ENCODE assay signal across 8 cellular contexts in the genomic region with DNA sequence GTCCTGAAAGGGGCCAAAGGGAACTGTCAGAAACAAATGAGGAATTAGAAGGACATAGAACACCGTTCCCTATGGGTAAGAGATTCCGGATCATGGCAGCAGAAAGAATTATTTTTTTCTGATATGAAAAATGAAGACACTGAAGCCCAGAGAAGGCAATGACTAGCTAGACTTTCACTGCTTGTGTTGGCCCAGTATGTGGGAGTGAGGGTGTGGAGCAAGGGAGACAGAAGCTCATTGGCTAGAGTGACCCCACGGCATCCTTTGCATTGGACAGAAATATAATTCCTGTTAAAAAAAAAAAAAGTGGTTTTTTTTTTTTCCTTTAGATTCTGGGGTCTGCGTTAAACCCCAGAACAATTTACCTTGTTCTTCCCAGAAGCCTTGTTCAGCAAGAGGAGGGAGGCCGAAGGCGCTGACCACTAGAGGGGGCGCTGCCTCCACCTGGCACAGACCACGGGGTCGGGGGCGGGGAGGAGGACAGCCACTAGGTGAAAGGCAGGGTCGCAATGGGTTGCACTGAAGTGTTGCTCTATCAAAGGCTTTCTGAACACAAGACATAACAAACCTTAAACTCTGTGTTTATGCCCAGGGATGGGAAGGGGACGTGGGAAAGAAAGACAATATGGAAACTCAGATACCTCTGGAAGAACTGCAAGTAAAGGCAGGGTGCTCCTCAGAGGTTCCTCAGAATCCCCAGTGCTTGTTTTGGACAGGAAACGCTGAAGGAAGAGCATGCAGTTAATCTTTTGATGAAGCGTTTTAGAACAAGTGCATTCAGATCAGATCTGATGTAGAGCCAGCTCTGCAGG.
A peak's percentile ranks its signal among the peaks of the same experiment; 100 is the strongest.
DNase-seq lines count a peak whose midpoint lies in the region; ATAC-seq and TF ChIP-seq lines count a peak whose summit lies in the region.

No MANE protein-coding gene starts in this region.

- POLR2A ChIA-PET in activated CD4-positive, alpha-beta T cell treated with anti-CD3 and anti-CD28 coated beads for 36 hours (lab: Charles Lee), result no interaction called here

- H3K4me3 ChIP-seq in astrocyte of the cerebellum (ENCODE audit: low read depth, low read length), result no peak overlapping the region

- no peaks in the 10 kb centered on the region for H3K9me3 Mint-ChIP-seq in activated CD4-positive, alpha-beta T cell treated with anti-CD3 and anti-CD28 coated beads for 36 hours (ENCODE audit: low read depth)
- H3K9me3 Mint-ChIP-seq in type B pancreatic cell, result no peaks in the 10 kb centered on the region

- TF ChIP-seq CTCF in astrocyte of the cerebellum (IDR thresholded peaks at IDR 0.05; ENCODE audit: low read depth, low read length, missing control alignments) (peak; percentile 84), type B pancreatic cell (conservative IDR thresholded peaks at IDR 0.05) (peak; percentile 84)

- H3K4me1 Mint-ChIP-seq in activated CD4-positive, alpha-beta T cell treated with anti-CD3 and anti-CD28 coated beads for 36 hours, result no peaks in the 10 kb centered on the region
- H3K4me1 Mint-ChIP-seq in type B pancreatic cell (ENCODE audit: unreplicated experiment), result peaks cover 18% of the 10 kb centered on the region

- CTCF ChIA-PET in activated CD4-positive, alpha-beta T cell treated with anti-CD3 and anti-CD28 coated beads for 36 hours (lab: Charles Lee), result interaction anchor here (0.6 to 0.7 kb wide), 2 partner anchors 285 to 341 kb away, joined by 3 read pairs; no protein-coding TSS in a partner anchor

- intact Hi-C loops in activated CD4-positive, alpha-beta T cell treated with anti-CD3 and anti-CD28 coated beads for 36 hours (cut with DNase I, micrococcal nuclease), result loop anchor here (1.0 to 10.0 kb wide), 4 partner anchors 242 to 356 kb away; no protein-coding TSS in a partner anchor

- no peak overlapping the region for H3K4me3 Mint-ChIP-seq in activated CD4-positive, alpha-beta T cell treated with anti-CD3 and anti-CD28 coated beads for 36 hours
- no peak overlapping the region for H3K4me3 Mint-ChIP-seq in type B pancreatic cell

- DNase-seq in activated CD4-positive, alpha-beta T cell treated with anti-CD3 and anti-CD28 coated beads for 36 hours, result peak; percentile 72
- no peak for DNase-seq in activated CD4-positive, alpha-beta T cell treated with anti-CD3 and anti-CD28 coated beads, Interleukin-2, amount 50 U/mL, for 4 hours
- DNase-seq in NCI-H146 (lab: John Stamatoyannopoulos, UW), result peak; percentile 87
- DNase-seq in astrocyte of the cerebellum (ENCODE audit: low read depth), result no peak
- DNase-seq in left lobe of liver (ENCODE audit: low spot score), result no peak
- DNase-seq in type B pancreatic cell (ENCODE audit: extremely low spot score, unreplicated experiment), result no peak
- no peak for DNase-seq in effector CD4-positive, alpha-beta T cell

- no peak for ATAC-seq in activated CD4-positive, alpha-beta T cell treated with anti-CD3 and anti-CD28 coated beads for 36 hours
- ATAC-seq in left lobe of liver, result peak; percentile 76
- ATAC-seq in HG02870 (IDR thresholded peaks at IDR 0.05; ENCODE audit: unreplicated experiment), result no peak

- no peak overlapping the region for H3K27ac Mint-ChIP-seq in activated CD4-positive, alpha-beta T cell treated with anti-CD3 and anti-CD28 coated beads for 36 hours
- H3K27ac Mint-ChIP-seq in type B pancreatic cell, result peak overlapping the region; percentile 21

- H3K36me3 Mint-ChIP-seq in activated CD4-positive, alpha-beta T cell treated with anti-CD3 and anti-CD28 coated beads for 36 hours (ENCODE audit: low read depth), result no peaks in the 10 kb centered on the region
- H3K36me3 Mint-ChIP-seq in type B pancreatic cell, result peaks cover 7% of the 10 kb centered on the region

- in situ Hi-C loops in astrocyte of the cerebellum (cut with HindIII; ENCODE audit: low sequenced_read_pairs), result no loop called here

- peaks cover 17% of the 10 kb centered on the region for H3K27me3 Mint-ChIP-seq in activated CD4-positive, alpha-beta T cell treated with anti-CD3 and anti-CD28 coated beads for 36 hours
- peaks cover 47% of the 10 kb centered on the region for H3K27me3 Mint-ChIP-seq in type B pancreatic cell

Comparison
In these comparisons a context has a peak if more than half of its experiments do, and no peak if none do; other contexts are left out.
1. DNase-seq: peak in activated CD4-positive, alpha-beta T cell treated with anti-CD3 and anti-CD28 coated beads for 36 hours (single experiment) and NCI-H146 (single experiment); none in activated CD4-positive, alpha-beta T cell treated with anti-CD3 and anti-CD28 coated beads, Interleukin-2, amount 50 U/mL, for 4 hours (0 of 2), astrocyte of the cerebellum (single experiment), left lobe of liver (single experiment), type B pancreatic cell (single experiment) and effector CD4-positive, alpha-beta T cell (single experiment).